9 cellular contexts compared by ENCODE assay signal in genomic region chr4:7323872-7324650, GRCh38.
A peak's percentile ranks its signal among the peaks of the same experiment; 100 is the strongest.
DNase-seq lines count a peak whose midpoint lies in the region; ATAC-seq and TF ChIP-seq lines count a peak whose summit lies in the region.
"Had no signal": no experiment of that assay in that cellular context is flagged by ENCODE, and none has a peak within 500 bp of the region (broad histone marks: within the 10 kb centered on the region; RNA-seq: fewer than 3 reads in every experiment).

No MANE protein-coding gene starts in this region.

- H3K27ac ChIP-seq in RWPE1 (0 out of 2 replicates have a peak overlapping the region, but pooled peaks have one; percentile 6), suprapubic skin (no peak overlapping the region), esophagus squamous epithelium (no peak overlapping the region)

- DNase-seq in DMS53 treated with DMSO at 0.1 percent for 48 hours (lab: John Stamatoyannopoulos, UW; ENCODE audit: unreplicated experiment) (peak; percentile 62), NCI-H1092 (lab: John Stamatoyannopoulos, UW) (peak; percentile 72), RWPE1 (ENCODE audit: low spot score) (no peak), myocyte (ENCODE audit: low read depth) (peak; percentile 91), suprapubic skin (ENCODE audit: low spot score in 2 of 2) (no peak), esophagus squamous epithelium (lab: John Stamatoyannopoulos, UW) (no peak)
- DNase-seq in stimulated activated naive CD4-positive, alpha-beta T cell treated with Interleukin-2 at 50 U/mL for 16 hours (lab: John Stamatoyannopoulos, UW), result no peak
- DNase-seq: Kasumi-1 had no signal

- no peak for TF ChIP-seq EP300 in suprapubic skin (IDR thresholded peaks at IDR 0.05)

- TF ChIP-seq POLR2A in suprapubic skin (IDR thresholded peaks at IDR 0.05) (no peak), esophagus squamous epithelium (IDR thresholded peaks at IDR 0.05) (no peak)

- H3K9me3 ChIP-seq in suprapubic skin (peaks cover 1% of the 10 kb centered on the region), esophagus squamous epithelium (peaks cover 0 to 10% (median 5%) of the 10 kb centered on the region in 3 donors)

- H3K36me3 ChIP-seq in suprapubic skin (no peaks in the 10 kb centered on the region), esophagus squamous epithelium (no peaks in the 10 kb centered on the region)

- H3K4me1 ChIP-seq in suprapubic skin, result peaks cover 5% of the 10 kb centered on the region
- peaks cover 0 to 7% (median 4%) of the 10 kb centered on the region in 3 donors for H3K4me1 ChIP-seq in esophagus squamous epithelium

- H3K4me3 ChIP-seq in suprapubic skin (no peak overlapping the region), esophagus squamous epithelium (no peak overlapping the region)

- whole genome bisulfite sequencing in suprapubic skin, result no CpG with 5 or more reads among the region's 16 CpGs
- WGBS in esophagus squamous epithelium, 2 donors, result 62 to 95% methylated on average over 4 to 11 of the region's 16 CpGs

- POLR2A ChIA-PET in RWPE1 (lab: Yijun Ruan, JAX; ENCODE audit: low non-redundant PET), result no interaction called here

- no peak for ATAC-seq in GM19035 (IDR thresholded peaks at IDR 0.05; ENCODE audit: unreplicated experiment)

- TF ChIP-seq CTCF in RWPE1 (conservative IDR thresholded peaks at IDR 0.05; ENCODE audit: low read depth), result no peak
- no peak for TF ChIP-seq CTCF in suprapubic skin (IDR thresholded peaks at IDR 0.05)
- TF ChIP-seq CTCF in esophagus squamous epithelium (IDR thresholded peaks at IDR 0.05), result no peak

- CTCF ChIA-PET in RWPE1 (lab: Yijun Ruan, JAX), result interaction anchor here (0.6 kb wide), 1 partner anchor 280 kb away, joined by 3 read pairs; no protein-coding TSS in a partner anchor

- intact Hi-C loops in esophagus squamous epithelium (cut with DNase I), result no loop called here

- peaks cover 3% of the 10 kb centered on the region for H3K27me3 ChIP-seq in suprapubic skin
- peaks cover 0 to 11% (median 0%) of the 10 kb centered on the region in 4 donors for H3K27me3 ChIP-seq in esophagus squamous epithelium

Comparison
In these comparisons a context has a peak if more than half of its experiments do, and no peak if none do; other contexts are left out.
1. DNase-seq: peak in DMS53 treated with DMSO at 0.1 percent for 48 hours (single experiment), NCI-H1092 (single experiment) and myocyte (single experiment); none in RWPE1 (single experiment), stimulated activated naive CD4-positive, alpha-beta T cell treated with Interleukin-2 at 50 U/mL for 16 hours (single experiment), suprapubic skin (0 of 2) and esophagus squamous epithelium (single experiment).